Comparison of ENCODE assay signal across 8 cellular contexts in genomic region chr19:58154679-58155648, GRCh38. TPM values are rescaled to one million over a fixed set of nuclear protein-coding genes. Genes with fewer than 3 reads are reported as not detected.
DNase-seq lines count a peak whose midpoint lies in the region; ATAC-seq and TF ChIP-seq lines count a peak whose summit lies in the region.

No MANE protein-coding gene starts in this region.

- no peak for TF ChIP-seq POLR2A in testis (IDR thresholded peaks at IDR 0.05)

- peaks cover 6% of the 10 kb centered on the region for H3K4me1 Mint-ChIP-seq in activated naive CD8-positive, alpha-beta T cell treated with anti-CD3 and anti-CD28 coated beads, Interleukin-2, amount 10 ng/mL, durations not matched to agents 7 days and 5 days

- peaks cover 3% of the 10 kb centered on the region for H3K36me3 Mint-ChIP-seq in activated naive CD8-positive, alpha-beta T cell treated with anti-CD3 and anti-CD28 coated beads, Interleukin-2, amount 10 ng/mL, durations not matched to agents 7 days and 5 days

- H3K4me2 ChIP-seq in SK-N-SH: peak overlapping the region; percentile 85
- peak overlapping the region; percentile 88 for H3K4me2 ChIP-seq in osteoblast (ENCODE audit: insufficient read depth, low read length)

- peaks cover 10% of the 10 kb centered on the region for H3F3A ChIP-seq in SK-N-SH (replicated peaks; ENCODE audit: insufficient read depth)

- peak overlapping the region; percentile 74 for H3K27ac Mint-ChIP-seq in activated naive CD8-positive, alpha-beta T cell treated with anti-CD3 and anti-CD28 coated beads, Interleukin-2, amount 10 ng/mL, durations not matched to agents 7 days and 5 days

- intact Hi-C loops in head of caudate nucleus (cut with DNase I): loop anchor here (2.0 to 10.0 kb wide), 3 partner anchors 60 to 210 kb away; partner anchors contain the start of genes ZNF256 and ZSCAN18
- intact Hi-C loops in testis (cut with DNase I; ENCODE audit: low total_unique reads): loop anchor here (10.0 kb wide), 1 partner anchor 130 kb away; no protein-coding TSS in a partner anchor

- POLR2A ChIA-PET in SK-N-SH (lab: Yijun Ruan, JAX): no interaction called here
- POLR2A ChIA-PET in activated naive CD8-positive, alpha-beta T cell treated with anti-CD3 and anti-CD28 coated beads, Interleukin-2, amount 10 ng/mL, durations not matched to agents 7 days and 5 days (lab: Charles Lee): interaction anchor here (0.6 to 0.9 kb wide), 3 partner anchors 96 to 1688 kb away, joined by 3 read pairs; partner anchors contain the start of gene ZNF135

- H2AFZ ChIP-seq in SK-N-SH (ENCODE audit: low read depth) (peak overlapping the region; percentile 97), osteoblast (ENCODE audit: low read length) (peak overlapping the region; percentile 95)

- no peaks in the 10 kb centered on the region for H3K27me3 Mint-ChIP-seq in activated naive CD8-positive, alpha-beta T cell treated with anti-CD3 and anti-CD28 coated beads, Interleukin-2, amount 10 ng/mL, durations not matched to agents 7 days and 5 days

- H3K27me3 ChIP-seq in SK-N-SH (ENCODE audit: insufficient read depth) (no peaks in the 10 kb centered on the region), osteoblast (ENCODE audit: insufficient read depth, low read length) (no peaks in the 10 kb centered on the region), testis (no peaks in the 10 kb centered on the region)

- peak; percentile 85 for DNase-seq in DMS79 treated with DMSO at 0.1 percent for 48 hours (lab: John Stamatoyannopoulos, UW)
- peak; percentile 91 for DNase-seq in LHCN-M2 (ENCODE audit: low read depth)
- peak; percentile 97 for DNase-seq in SK-N-SH
- peak; percentile 100 for DNase-seq in activated naive CD8-positive, alpha-beta T cell treated with anti-CD3 and anti-CD28 coated beads, Interleukin-2, amount 10 ng/mL, durations not matched to agents 7 days and 5 days
- peak; percentile 79 to 99 (median 96) for DNase-seq in head of caudate nucleus
- DNase-seq in osteoblast (ENCODE audit: insufficient read length, low spot score, missing footprints): peak; percentile 100
- DNase-seq in testis: peak; percentile 95

- H3K9me3 Mint-ChIP-seq in activated naive CD8-positive, alpha-beta T cell treated with anti-CD3 and anti-CD28 coated beads, Interleukin-2, amount 10 ng/mL, durations not matched to agents 7 days and 5 days: peaks cover 11% of the 10 kb centered on the region

- CTCF ChIA-PET in SK-N-SH (lab: Yijun Ruan, JAX): interaction anchor here (0.5 to 1.6 kb wide), 16 partner anchors 11 to 1056 kb away, joined by 3 to 6 read pairs (median 3); partner anchors contain the start of genes ZNF17 and ZNF544

- 14% methylated on average over 19 of the region's 85 CpGs for WGBS in SK-N-SH (ENCODE audit: low lambda C conversion rate)
- WGBS in testis, 2 donors: 3% methylated on average over 50 to 76 of the region's 85 CpGs

- H3K4me1 ChIP-seq in SK-N-SH (ENCODE audit: control insufficient read depth in 1 of 2, insufficient read depth in 2 of 2, low read depth in 1 of 2, low read length in 1 of 2) (no peaks in the 10 kb centered on the region; a peak in 1 of 4 replicates), osteoblast (ENCODE audit: insufficient read depth, low read length) (peaks cover 10% of the 10 kb centered on the region), testis (peaks cover 11% of the 10 kb centered on the region)

- H4K20me1 ChIP-seq in SK-N-SH (ENCODE audit: insufficient read depth) (no peaks in the 10 kb centered on the region), osteoblast (ENCODE audit: insufficient read depth, low read length) (no peaks in the 10 kb centered on the region)

- H3K9ac ChIP-seq in SK-N-SH: peak overlapping the region; percentile 79

- H3K79me2 ChIP-seq in SK-N-SH (ENCODE audit: insufficient read depth): peaks cover 28% of the 10 kb centered on the region; the same call in 1 of the 2 replicates
- H3K79me2 ChIP-seq in osteoblast (ENCODE audit: insufficient read depth, low read length): peaks cover 13% of the 10 kb centered on the region

- peak overlapping the region; percentile 75 to 83 for H3K4me3 ChIP-seq in SK-N-SH (ENCODE audit: low read depth in 2 of 2, low read length in 1 of 2)
- peak overlapping the region; percentile 97 for H3K4me3 ChIP-seq in osteoblast (ENCODE audit: insufficient read depth, low read length)
- peak overlapping the region; percentile 74 to 83 for H3K4me3 ChIP-seq in testis

- H3K4me3 Mint-ChIP-seq in activated naive CD8-positive, alpha-beta T cell treated with anti-CD3 and anti-CD28 coated beads, Interleukin-2, amount 10 ng/mL, durations not matched to agents 7 days and 5 days: peak overlapping the region; percentile 80

- H3K27ac ChIP-seq in SK-N-SH (ENCODE audit: low read depth in 2 of 2, low read length in 1 of 2) (peak overlapping the region; percentile 65 to 80), osteoblast (ENCODE audit: low read depth, low read length) (peak overlapping the region; percentile 83), testis (peak overlapping the region; percentile 71 to 75)

- H3K9me2 ChIP-seq in SK-N-SH: no peaks in the 10 kb centered on the region

- ATAC-seq in GM21619 (IDR thresholded peaks at IDR 0.05; ENCODE audit: unreplicated experiment): peak; percentile 51
- ATAC-seq in activated naive CD8-positive, alpha-beta T cell treated with anti-CD3 and anti-CD28 coated beads, Interleukin-2, amount 10 ng/mL, durations not matched to agents 7 days and 5 days (ENCODE audit: low read depth): peak; percentile 76

- no peaks in the 10 kb centered on the region for H3K9me3 ChIP-seq in SK-N-SH
- H3K9me3 ChIP-seq in osteoblast (ENCODE audit: low read depth, low read length): peaks cover under 1% of the 10 kb centered on the region
- no peaks in the 10 kb centered on the region for H3K9me3 ChIP-seq in testis

- no peak; a peak in 1 of 4 replicates for TF ChIP-seq EP300 in SK-N-SH (IDR thresholded peaks at IDR 0.05; ENCODE audit: borderline replicate concordance in 1 of 2, low read depth in 1 of 2, low read length in 1 of 2)

- TF ChIP-seq CTCF in SK-N-SH (IDR thresholded peaks at IDR 0.05) (peak; percentile 87), osteoblast (IDR thresholded peaks at IDR 0.05; ENCODE audit: extremely low read depth, low read depth, low read length) (peak; percentile 86), testis (IDR thresholded peaks at IDR 0.05) (peak; percentile 94 to 99 (median 99))

- TF ChIP-seq RAD21 in SK-N-SH (IDR thresholded peaks at IDR 0.05; ENCODE audit: low read length): peak; percentile 95

- no peaks in the 10 kb centered on the region for H3K36me3 ChIP-seq in SK-N-SH (replicated peaks in 1 of 2; ENCODE audit: control insufficient read depth in 1 of 2, insufficient read depth in 2 of 2, low read length in 1 of 2)
- no peaks in the 10 kb centered on the region for H3K36me3 ChIP-seq in osteoblast (ENCODE audit: insufficient read depth, low read length)
- H3K36me3 ChIP-seq in testis (ENCODE audit: low read depth, missing control alignments): no peaks in the 10 kb centered on the region

TF ChIP-seq in SK-N-SH, 30 proteins besides CTCF, POLR2A, EP300 and RAD21 (continues in another document):
- peak; percentile 72 for TF ChIP-seq POLR2AphosphoS5 (IDR thresholded peaks at IDR 0.05; ENCODE audit: low read depth, low read length)
- TF ChIP-seq RFX5 (IDR thresholded peaks at IDR 0.05; ENCODE audit: low read length): no peak
- no peak for TF ChIP-seq USF1 (IDR thresholded peaks at IDR 0.05; ENCODE audit: borderline replicate concordance, low read depth)
- no peak for TF ChIP-seq MEF2A (IDR thresholded peaks at IDR 0.05; ENCODE audit: borderline replicate concordance, low read depth)
- TF ChIP-seq ELF1 (IDR thresholded peaks at IDR 0.05): peak; percentile 96
- TF ChIP-seq MAX (IDR thresholded peaks at IDR 0.05; ENCODE audit: low read depth): no peak

RNA-seq across cellular contexts. Expression of gene ZNF329, which starts 4.4 kb away (rescaled TPM):
- total RNA-seq in LHCN-M2 (2014; rRNA removed): 10.5 and 11.8 TPM in 2 replicates
- polyA plus RNA-seq in LHCN-M2 (2012): 5.1 TPM
- polyA plus RNA-seq in SK-N-SH (2012; rRNA removed): 3.6 and 5.0 TPM in 2 replicates
- polyA plus RNA-seq in SK-N-SH (2012; cell fraction: cytosol; rRNA removed): 4.8 and 5.0 TPM in 2 replicates
- polyA plus RNA-seq in SK-N-SH (2012; cell fraction: nucleus; rRNA removed): 3.8 and 4.7 TPM in 2 replicates
- total RNA-seq in activated naive CD8-positive, alpha-beta T cell treated with anti-CD3 and anti-CD28 coated beads, Interleukin-2, amount 10 ng/mL, durations not matched to agents 7 days and 5 days: 10 to 100 TPM; 10.1 to 10.3 TPM
- total RNA-seq in osteoblast: 11.9 and 12.7 TPM in 2 replicates
- total RNA-seq in testis: 10 to 100 TPM; 19.8 to 20.7 TPM
- polyA plus RNA-seq in testis (ENCODE audit: insufficient read depth, low read depth, low replicate concordance): 24.2 TPM

RNA-seq across cellular contexts. Expression of gene ZNF274, which starts 27.9 kb away (rescaled TPM):
- total RNA-seq in LHCN-M2 (2014; rRNA removed) (12.2 and 12.7 TPM in 2 replicates), osteoblast (10.9 and 11.2 TPM in 2 replicates), testis (10 to 100 TPM; 42.6 to 48.0 TPM)
- 7.6 TPM for polyA plus RNA-seq in LHCN-M2 (2012)
- polyA plus RNA-seq in SK-N-SH (2012; rRNA removed) (3.1 and 4.0 TPM in 2 replicates), testis (ENCODE audit: insufficient read depth, low read depth, low replicate concordance) (34.2 TPM)
- polyA plus RNA-seq in SK-N-SH (2012; cell fraction: cytosol; rRNA removed): 2.3 and 2.7 TPM in 2 replicates
- polyA plus RNA-seq in SK-N-SH (2012; cell fraction: nucleus; rRNA removed): 7.9 and 8.0 TPM in 2 replicates
- 10 to 100 TPM; 54.6 to 56.9 TPM for total RNA-seq in activated naive CD8-positive, alpha-beta T cell treated with anti-CD3 and anti-CD28 coated beads, Interleukin-2, amount 10 ng/mL, durations not matched to agents 7 days and 5 days

RNA-seq across cellular contexts. Expression of gene ZSCAN18, which starts 56.9 kb away (rescaled TPM):
- total RNA-seq in LHCN-M2 (2014; rRNA removed) (57.6 and 59.5 TPM in 2 replicates), osteoblast (49.8 and 60.4 TPM in 2 replicates), testis (100 to 1,000 TPM; 150 to 169 TPM)
- polyA plus RNA-seq in LHCN-M2 (2012): 42.5 TPM
- polyA plus RNA-seq in SK-N-SH (2012; rRNA removed) (26.7 and 28.6 TPM in 2 replicates), testis (ENCODE audit: insufficient read depth, low read depth, low replicate concordance) (95.1 TPM)
- polyA plus RNA-seq in SK-N-SH (2012; cell fraction: cytosol; rRNA removed): 11.9 and 16.2 TPM in 2 replicates
- polyA plus RNA-seq in SK-N-SH (2012; cell fraction: nucleus; rRNA removed): 83.4 and 109 TPM in 2 replicates
- 10 to 100 TPM; 56.6 to 58.1 TPM for total RNA-seq in activated naive CD8-positive, alpha-beta T cell treated with anti-CD3 and anti-CD28 coated beads, Interleukin-2, amount 10 ng/mL, durations not matched to agents 7 days and 5 days

Comparison
In these comparisons a context has a peak if more than half of its experiments do, and no peak if none do; other contexts are left out.
1. Peak in every context shown above with its lines: DNase-seq, ATAC-seq, H3K4me3 ChIP-seq and H3K27ac ChIP-seq.